ENCODE assay signal across 1 cellular context in the genomic region with DNA sequence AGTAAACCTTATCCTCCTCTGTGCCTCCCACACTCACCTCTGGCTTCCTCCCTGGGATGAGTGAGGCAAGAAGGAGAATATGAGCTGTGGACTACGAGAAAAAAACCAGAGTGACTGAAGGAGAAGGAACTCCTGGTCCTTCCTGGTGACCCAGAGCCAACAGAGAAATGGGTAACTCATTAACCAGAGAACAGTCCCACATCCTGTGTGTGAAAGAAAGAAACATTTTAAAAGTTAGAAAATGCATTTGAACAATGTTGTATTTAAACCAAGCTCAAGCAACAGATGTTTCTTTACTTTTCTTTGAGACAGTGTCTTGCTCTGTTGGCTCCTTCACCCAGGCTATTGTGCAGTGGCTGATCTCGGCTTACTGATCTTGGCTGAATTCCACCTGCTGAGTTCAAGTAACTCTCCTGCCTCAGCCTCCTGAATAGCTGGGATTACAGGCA.
TF ChIP-seq lines count a peak whose summit lies in the region.

No MANE protein-coding gene starts in this region.

TF ChIP-seq in GM12878, 131 proteins besides CTCF, POLR2A, EP300 and RAD21 (continued from another document):
- TF ChIP-seq E2F4 (IDR thresholded peaks at IDR 0.05; ENCODE audit: low read depth, low read length) (no peak), IRF4 (IDR thresholded peaks at IDR 0.05; ENCODE audit: low read depth, low read length) (no peak), EZH2 (IDR thresholded peaks at IDR 0.05; ENCODE audit: borderline replicate concordance, control insufficient read depth, low read depth, low read length) (no peak), PML (IDR thresholded peaks at IDR 0.05; ENCODE audit: low read length) (no peak), FOS (IDR thresholded peaks at IDR 0.05; ENCODE audit: borderline replicate concordance, extremely low read depth, insufficient read length) (no peak), STAT3 (IDR thresholded peaks at IDR 0.05; ENCODE audit: low read depth, low read length) (no peak), HCFC1 (IDR thresholded peaks at IDR 0.05; ENCODE audit: low read length) (no peak), SUPT20H (IDR thresholded peaks at IDR 0.05; ENCODE audit: borderline replicate concordance, control insufficient read depth, low read depth, low read length) (no peak), USF1 (IDR thresholded peaks at IDR 0.05; ENCODE audit: borderline replicate concordance, extremely low read length, insufficient read depth, low read depth, low read length) (no peak), SP1 (IDR thresholded peaks at IDR 0.05; ENCODE audit: low read depth, low read length) (no peak), MTA2 (IDR thresholded peaks at IDR 0.05; ENCODE audit: low read depth) (peak; percentile 17; the same call in 1 of the 2 replicates), WRNIP1 (IDR thresholded peaks at IDR 0.05; ENCODE audit: borderline replicate concordance, low read depth, low read length) (no peak), CBFB (IDR thresholded peaks at IDR 0.05; ENCODE audit: low read depth) (no peak), IKZF1 (conservative IDR thresholded peaks at IDR 0.05) (peak; percentile 61; the same call in 1 of the 2 replicates), ZNF384 (IDR thresholded peaks at IDR 0.05; ENCODE audit: borderline replicate concordance, low read depth, low read length) (no peak)
